Comparison of ENCODE assay signal across 14 cellular contexts in genomic region chr14:51491776-51492175, GRCh38.
"Had no signal": no experiment of that assay in that cellular context is flagged by ENCODE, and none has a peak within 500 bp of the region (broad histone marks: within the 10 kb centered on the region; RNA-seq: fewer than 3 reads in every experiment).

No MANE protein-coding gene starts in this region.

- DNase-seq: activated CD4-positive, alpha-beta memory T cell treated with anti-CD3 and anti-CD28 coated beads, Interleukin-2, amount 10 ng/mL, durations not matched to agents 7 days and 5 days; activated CD4-positive, alpha-beta T cell treated with anti-CD3 and anti-CD28 coated beads for 36 hours; activated naive CD4-positive, alpha-beta T cell treated with Interleukin-2 at 50 U/mL for 16 hours; activated naive CD8-positive, alpha-beta T cell treated with anti-CD3 and anti-CD28 coated beads, Interleukin-2, amount 50 U/mL, for 24 hours; hypothalamus; ovary; stimulated activated CD4-positive, alpha-beta T cell treated with anti-CD3 and anti-CD28 coated beads, Interleukin-15, amount 100 ng/mL, for 24 hours; stimulated activated CD4-positive, alpha-beta T cell treated with anti-CD3 and anti-CD28 coated beads, Interleukin-4, amount 100 ng/mL, for 24 hours; stimulated activated naive CD8-positive, alpha-beta T cell treated with anti-CD3 and anti-CD28 coated beads, Interleukin-15, amount 100 ng/mL, for 72 hours; testis had no signal

- H3K4me3 Mint-ChIP-seq: activated CD4-positive, alpha-beta memory T cell treated with anti-CD3 and anti-CD28 coated beads, Interleukin-2, amount 10 ng/mL, durations not matched to agents 7 days and 5 days; activated CD4-positive, alpha-beta T cell treated with anti-CD3 and anti-CD28 coated beads for 36 hours; activated naive CD8-positive, alpha-beta T cell treated with anti-CD3 and anti-CD28 coated beads, Interleukin-2, amount 50 U/mL, for 24 hours; neural crest cell; stimulated activated naive CD8-positive, alpha-beta T cell treated with anti-CD3 and anti-CD28 coated beads, Interleukin-15, amount 100 ng/mL, for 72 hours had no signal

- ATAC-seq: activated CD4-positive, alpha-beta T cell treated with anti-CD3 and anti-CD28 coated beads for 36 hours; activated naive CD8-positive, alpha-beta T cell treated with anti-CD3 and anti-CD28 coated beads, Interleukin-2, amount 50 U/mL, for 24 hours; stimulated activated naive CD8-positive, alpha-beta T cell treated with anti-CD3 and anti-CD28 coated beads, Interleukin-15, amount 100 ng/mL, for 72 hours had no signal

- H3K27me3 ChIP-seq: ascending aorta, cardiac muscle cell, ovary, testis had no signal

- H3K36me3 ChIP-seq: ascending aorta, cardiac muscle cell, ovary had no signal

- H3K4me1 Mint-ChIP-seq: activated CD4-positive, alpha-beta memory T cell treated with anti-CD3 and anti-CD28 coated beads, Interleukin-2, amount 10 ng/mL, durations not matched to agents 7 days and 5 days; activated CD4-positive, alpha-beta T cell treated with anti-CD3 and anti-CD28 coated beads for 36 hours; activated naive CD8-positive, alpha-beta T cell treated with anti-CD3 and anti-CD28 coated beads, Interleukin-2, amount 50 U/mL, for 24 hours; stimulated activated naive CD8-positive, alpha-beta T cell treated with anti-CD3 and anti-CD28 coated beads, Interleukin-15, amount 100 ng/mL, for 72 hours had no signal

- H3K9me3 ChIP-seq: ovary, testis had no signal

- H3K27ac ChIP-seq: ascending aorta, cardiac muscle cell, ovary, testis, VCaP had no signal

- H3K27ac Mint-ChIP-seq: activated CD4-positive, alpha-beta memory T cell treated with anti-CD3 and anti-CD28 coated beads, Interleukin-2, amount 10 ng/mL, durations not matched to agents 7 days and 5 days; activated CD4-positive, alpha-beta T cell treated with anti-CD3 and anti-CD28 coated beads for 36 hours; activated naive CD8-positive, alpha-beta T cell treated with anti-CD3 and anti-CD28 coated beads, Interleukin-2, amount 50 U/mL, for 24 hours; stimulated activated naive CD8-positive, alpha-beta T cell treated with anti-CD3 and anti-CD28 coated beads, Interleukin-15, amount 100 ng/mL, for 72 hours had no signal

- H3K4me3 ChIP-seq: ascending aorta, cardiac muscle cell, ovary, testis had no signal

- H3K4me1 ChIP-seq: ascending aorta, testis had no signal

- H3K9me3 Mint-ChIP-seq: activated CD4-positive, alpha-beta memory T cell treated with anti-CD3 and anti-CD28 coated beads, Interleukin-2, amount 10 ng/mL, durations not matched to agents 7 days and 5 days had no signal
